Comparison of ENCODE assay signal across 8 cellular contexts in the genomic region with DNA sequence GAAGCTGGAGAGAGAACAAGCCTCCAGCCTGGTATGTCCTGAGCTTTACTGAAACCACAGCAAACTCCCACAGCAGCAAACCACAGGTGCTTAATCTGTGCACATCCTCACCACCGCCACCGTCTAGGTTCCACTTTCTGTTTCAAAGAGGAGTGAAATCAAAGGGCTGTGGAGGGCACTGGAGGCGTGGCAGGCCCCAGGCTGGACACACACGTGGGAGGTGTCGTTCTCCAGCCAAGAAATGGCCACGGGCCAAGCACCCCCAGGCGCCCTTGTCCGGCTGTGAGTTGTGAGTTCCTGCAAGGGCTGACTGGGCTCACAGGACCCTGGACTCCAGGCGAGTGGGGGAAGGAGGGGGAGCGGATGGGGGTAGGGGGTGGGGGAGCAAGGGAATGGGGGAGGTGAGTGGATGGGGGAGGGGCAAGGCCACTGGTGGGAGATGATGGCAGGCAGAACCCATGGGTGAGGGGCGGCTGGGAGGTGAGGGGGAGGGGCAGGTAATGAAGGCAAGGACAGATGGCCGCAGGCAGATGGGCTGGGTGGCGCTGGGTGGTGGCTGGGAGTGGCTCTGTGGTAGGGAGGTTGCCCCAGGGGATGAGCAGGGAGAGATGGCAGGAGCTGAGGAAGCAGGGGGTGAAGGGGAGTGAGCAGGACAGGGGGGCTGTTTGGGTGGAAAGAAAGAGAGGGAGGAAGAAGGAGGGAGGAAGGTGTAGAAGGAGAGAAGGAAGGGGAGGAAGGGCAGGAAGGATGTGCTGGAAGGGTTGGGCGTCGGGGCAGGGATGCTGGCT.
DNase-seq lines count a peak whose midpoint lies in the region; ATAC-seq, FAIRE-seq and TF ChIP-seq lines count a peak whose summit lies in the region.

No MANE protein-coding gene starts in this region.

- 23 to 43% (median 37%) methylated on average over 11 to 15 of the region's 15 CpGs for WGBS in spleen, 5 donors

- ATAC-seq in GM21619 (IDR thresholded peaks at IDR 0.05; ENCODE audit: unreplicated experiment) (peak; percentile 58), foreskin keratinocyte (peak; percentile 49)

- TF ChIP-seq CTCF in GM13977 (IDR thresholded peaks at IDR 0.05; ENCODE audit: extremely low read depth, insufficient read depth, missing control alignments), result no peak
- TF ChIP-seq CTCF in foreskin keratinocyte (conservative IDR thresholded peaks at IDR 0.05), result no peak
- TF ChIP-seq CTCF in spleen (IDR thresholded peaks at IDR 0.05 in 8 of 11, conservative IDR thresholded peaks at IDR 0.05 in 3 of 11), result no peak

- intact Hi-C loops in spleen (cut with DNase I; ENCODE audit: low total_unique reads), result no loop called here

- H3K27ac ChIP-seq in foreskin keratinocyte (no peak overlapping the region), spleen (peak overlapping the region in 6 of 8 donors; percentile 11 to 69 (median 58))

- in situ Hi-C loops in GM13977 (cut with MboI; ENCODE audit: low pct_unique_long_range_greater_than_20kb, low sequenced_read_pairs, unreplicated experiment), result no loop called here

- no peak for FAIRE-seq in urothelium cell line (lab: Jason Lieb, UNC)

- peak; percentile 87 for DNase-seq in GM13977 (ENCODE audit: low spot score)
- DNase-seq in HT-29 (ENCODE audit: low spot score), result peak; percentile 53
- peak; percentile 61 for DNase-seq in activated CD4-positive, CD25-positive, alpha-beta regulatory T cell treated with anti-CD3 and anti-CD28 coated beads, Interleukin-2, amount 50 U/mL, for 72 hours
- no peak for DNase-seq in foreskin keratinocyte
- DNase-seq in spleen, result peak; percentile 83
- no peak for DNase-seq in urothelium cell line (ENCODE audit: low spot score)
- DNase-seq in NCI-H345 (lab: John Stamatoyannopoulos, UW), result no peak

- no peak for TF ChIP-seq POLR2A in spleen (IDR thresholded peaks at IDR 0.05)

- H3K9me3 ChIP-seq in spleen, result peaks cover 0 to 11% (median 0%) of the 10 kb centered on the region in 8 donors

- peaks cover 0 to 92% (median 33%) of the 10 kb centered on the region in 6 donors for H3K36me3 ChIP-seq in spleen

- H3K27me3 ChIP-seq in foreskin keratinocyte, result no peaks in the 10 kb centered on the region
- no peaks in the 10 kb centered on the region for H3K27me3 ChIP-seq in spleen (replicated peaks in 1 of 7)

- H3K4me3 ChIP-seq in spleen, result peak overlapping the region in 1 of 8 donors; percentile 31

- H3K4me1 ChIP-seq in foreskin keratinocyte (no peaks in the 10 kb centered on the region), spleen (peaks cover 19 to 89% (median 63%) of the 10 kb centered on the region in 6 donors)

Comparison
In these comparisons a context has a peak if more than half of its experiments do, and no peak if none do; other contexts are left out.
1. DNase-seq: peak in GM13977 (single experiment), HT-29 (single experiment), activated CD4-positive, CD25-positive, alpha-beta regulatory T cell treated with anti-CD3 and anti-CD28 coated beads, Interleukin-2, amount 50 U/mL, for 72 hours (single experiment) and spleen (single experiment); none in foreskin keratinocyte (0 of 2), urothelium cell line (single experiment) and NCI-H345 (single experiment).